In genomic region chr6:91879346-91879995, GRCh38 we compare ENCODE assay signal across 28 cellular contexts.
"Had no signal": no experiment of that assay in that cellular context is flagged by ENCODE, and none has a peak within 500 bp of the region (broad histone marks: within the 10 kb centered on the region; RNA-seq: fewer than 3 reads in every experiment).

No MANE protein-coding gene starts in this region.

- DNase-seq: activated CD4-positive, alpha-beta T cell treated with anti-CD3 and anti-CD28 coated beads for 48 hours; activated CD4-positive, alpha-beta T cell treated with anti-CD3 and anti-CD28 coated beads, Interleukin-2, amount 50 U/mL, for 48 hours; activated CD4-positive, CD25-positive, alpha-beta regulatory T cell treated with anti-CD3 and anti-CD28 coated beads, Interleukin-2, amount 50 U/mL, for 72 hours; activated effector memory CD4-positive, alpha-beta T cell treated with anti-CD3 and anti-CD28 coated beads, Interleukin-2, amount 50 U/mL, for 16 hours; activated naive CD4-positive, alpha-beta T cell treated with Interleukin-2 at 50 U/mL for 16 hours; activated naive CD8-positive, alpha-beta T cell treated with anti-CD3 and anti-CD28 coated beads, Interleukin-2, amount 50 U/mL, for 24 hours; activated T-cell treated with anti-CD3 and anti-CD28 coated beads, Interleukin-2, amount 50 U/mL, for 4 hours; amniotic stem cell; body of pancreas; MG63; MV-4-11; NCI-H1105; NCI-H1436; NCI-H1694 treated with DMSO at 0.1 percent for 48 hours; NCI-H2029 treated with DMSO at 0.1 percent for 48 hours; NCI-H2227 treated with DMSO at 0.1 percent for 48 hours; NCI-H446 treated with DMSO at 0.1 percent for 48 hours; NCI-H526; NCI-H774; NK-92 treated with Interleukin-12 subunit alpha and Interleukin-12 subunit beta, amount 100 ng/mL, for 24 hours; OCI-M1; SHP77 treated with DMSO at 0.1 percent for 48 hours; T-helper 17 cell; T-helper 9 cell had no signal

- H3K4me1 ChIP-seq: ascending aorta, body of pancreas had no signal

- H3K4me3 ChIP-seq: ascending aorta, body of pancreas, MG63 had no signal

- H3K4me2 ChIP-seq: KMS-11 had no signal

- ATAC-seq: activated naive CD4-positive, alpha-beta T cell treated with anti-CD3 and anti-CD28 coated beads, Interleukin-2, amount 50 U/mL, for 72 hours; activated naive CD8-positive, alpha-beta T cell treated with anti-CD3 and anti-CD28 coated beads, Interleukin-2, amount 50 U/mL, for 24 hours; activated T-cell treated with anti-CD3 and anti-CD28 coated beads, Interleukin-2, amount 50 U/mL, for 4 hours; body of pancreas; T-helper 17 cell; WTC11 had no signal

- H3K36me3 ChIP-seq: ascending aorta, MG63 had no signal

- H3K9me3 ChIP-seq: ascending aorta, body of pancreas, MG63 had no signal

- H3K27ac ChIP-seq: ascending aorta, body of pancreas, KMS-11 had no signal

- H3K27me3 ChIP-seq: ascending aorta, body of pancreas, MG63 had no signal
